In the genomic region with DNA sequence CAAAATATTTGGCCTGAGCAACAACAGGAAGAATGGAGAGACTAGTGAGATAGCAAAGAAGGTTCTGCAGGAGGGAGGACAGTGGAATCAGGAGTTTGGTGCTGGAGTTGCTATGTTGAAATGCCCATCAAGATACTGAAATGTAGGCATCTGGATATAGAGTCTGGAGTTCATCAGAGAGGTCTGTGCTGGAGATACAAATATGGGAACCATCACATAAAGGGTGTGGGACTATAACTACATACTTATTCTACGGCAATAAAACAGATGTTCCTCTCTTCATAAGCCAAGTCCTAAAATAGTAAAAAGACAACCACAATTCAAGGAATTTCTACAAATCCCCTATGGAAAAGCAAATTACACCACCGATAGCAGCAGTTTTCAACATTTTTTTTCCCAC, we compare ENCODE assay signal across 8 cellular contexts. TPM values are rescaled to one million over a fixed set of nuclear protein-coding genes. Genes with fewer than 3 reads are reported as not detected.
DNase-seq lines count a peak whose midpoint lies in the region; ATAC-seq and TF ChIP-seq lines count a peak whose summit lies in the region.

No MANE protein-coding gene starts in this region.

- peak overlapping the region; percentile 66 to 100 (median 90) for H3K4me3 Mint-ChIP-seq in CD8-positive, alpha-beta memory T cell
- peak overlapping the region; percentile 87 to 89 (median 88) for H3K4me3 Mint-ChIP-seq in nephron

- ATAC-seq in GM21528 (IDR thresholded peaks at IDR 0.05; ENCODE audit: low FRiP score, unreplicated experiment), result no peak

- peaks cover 56 to 75% (median 71%) of the 10 kb centered on the region in 3 donors for H3K4me1 Mint-ChIP-seq in CD8-positive, alpha-beta memory T cell
- peaks cover 26% of the 10 kb centered on the region for H3K4me1 Mint-ChIP-seq in nephron

- H3K4me1 ChIP-seq in CD8-positive, alpha-beta memory T cell (ENCODE audit: insufficient read depth, low read length), result peaks cover 23% of the 10 kb centered on the region
- H3K4me1 ChIP-seq in Karpas-422 (ENCODE audit: low read length), result peaks cover 46% of the 10 kb centered on the region

- H3K9me3 ChIP-seq in CD8-positive, alpha-beta memory T cell (ENCODE audit: low read length), result no peaks in the 10 kb centered on the region
- no peaks in the 10 kb centered on the region for H3K9me3 ChIP-seq in Karpas-422 (ENCODE audit: low read length)

- no peak for DNase-seq in CD8-positive, alpha-beta memory T cell
- no peak for DNase-seq in Karpas-422
- no peak for DNase-seq in coronary artery (ENCODE audit: low spot score)
- DNase-seq in NCI-H748 (lab: John Stamatoyannopoulos, UW; ENCODE audit: unreplicated experiment), result no peak
- DNase-seq in medulla oblongata (ENCODE audit: extremely low spot score), result no peak
- DNase-seq in NCI-H1694 treated with DMSO at 0.1 percent for 48 hours (lab: John Stamatoyannopoulos, UW), result no peak

- H3K79me2 ChIP-seq in Karpas-422 (ENCODE audit: low read length), result peaks cover 64% of the 10 kb centered on the region

- TF ChIP-seq CTCF in coronary artery (IDR thresholded peaks at IDR 0.05) (no peak), nephron (IDR thresholded peaks at IDR 0.05; ENCODE audit: unreplicated experiment in 3 of 3) (no peak)

- peaks cover 0 to 23% (median 0%) of the 10 kb centered on the region in 3 donors for H3K36me3 Mint-ChIP-seq in CD8-positive, alpha-beta memory T cell
- no peaks in the 10 kb centered on the region for H3K36me3 Mint-ChIP-seq in nephron (ENCODE audit: low read depth)

- no peaks in the 10 kb centered on the region for H3K27me3 Mint-ChIP-seq in CD8-positive, alpha-beta memory T cell
- no peaks in the 10 kb centered on the region for H3K27me3 Mint-ChIP-seq in nephron (ENCODE audit: low read depth)

- POLR2A ChIA-PET in CD8-positive, alpha-beta memory T cell (lab: Charles Lee), result no interaction called here

- H3K36me3 ChIP-seq in CD8-positive, alpha-beta memory T cell (ENCODE audit: insufficient read depth, low read length), result no peaks in the 10 kb centered on the region
- H3K36me3 ChIP-seq in Karpas-422 (ENCODE audit: insufficient read depth, low read length), result no peaks in the 10 kb centered on the region; the same call in 1 of the 2 replicates

- H4K20me1 ChIP-seq in Karpas-422 (ENCODE audit: insufficient read depth, low read depth, low read length), result peaks cover 6% of the 10 kb centered on the region; the same call in 1 of the 2 replicates

- peak overlapping the region; percentile 65 to 100 (median 92) for H3K27ac Mint-ChIP-seq in CD8-positive, alpha-beta memory T cell
- peak overlapping the region; percentile 28 to 73 (median 66) for H3K27ac Mint-ChIP-seq in nephron

- H3K9ac ChIP-seq in Karpas-422 (ENCODE audit: low read length), result peak overlapping the region; percentile 87

- no peaks in the 10 kb centered on the region for H3K9me2 ChIP-seq in Karpas-422 (replicated peaks; ENCODE audit: insufficient read depth, low read length)

- CTCF ChIA-PET in CD8-positive, alpha-beta memory T cell (lab: Charles Lee), result no interaction called here

- peak overlapping the region; percentile 93 for H3K4me2 ChIP-seq in Karpas-422 (ENCODE audit: low read depth, low read length, poor library complexity, severe bottlenecking)

- no peak overlapping the region for H3K27ac ChIP-seq in CD8-positive, alpha-beta memory T cell (ENCODE audit: low read depth, low read length)
- H3K27ac ChIP-seq in Karpas-422 (ENCODE audit: low read length) (no peak overlapping the region), coronary artery (no peak overlapping the region)

- peak overlapping the region; percentile 20 for H3K4me3 ChIP-seq in CD8-positive, alpha-beta memory T cell (ENCODE audit: low read length)
- H3K4me3 ChIP-seq in Karpas-422 (ENCODE audit: low read length) (peak overlapping the region; percentile 94), coronary artery (peak overlapping the region; percentile 80)

- no peaks in the 10 kb centered on the region for H3K27me3 ChIP-seq in CD8-positive, alpha-beta memory T cell (ENCODE audit: insufficient read depth, low read length, poor library complexity, severe bottlenecking)
- H3K27me3 ChIP-seq in Karpas-422 (ENCODE audit: low read length), result no peaks in the 10 kb centered on the region

- no peaks in the 10 kb centered on the region for H3K9me3 Mint-ChIP-seq in CD8-positive, alpha-beta memory T cell
- no peaks in the 10 kb centered on the region for H3K9me3 Mint-ChIP-seq in nephron

- no peak overlapping the region for H2AFZ ChIP-seq in Karpas-422 (ENCODE audit: low read length)

RNA-seq across cellular contexts. Expression of gene MED14, which starts 1.7 kb away (rescaled TPM):
- 10 to 100 TPM; 39.6 to 42.1 TPM for total RNA-seq in CD8-positive, alpha-beta memory T cell
- 8.5 TPM for polyA plus RNA-seq in CD8-positive, alpha-beta memory T cell
- 37.9 and 77.9 TPM in 2 replicates for total RNA-seq in Karpas-422 (2014; rRNA removed; shearing (Covaris generic); ENCODE audit: low replicate concordance)

Comparison
In these comparisons a context has a peak if more than half of its experiments do, and no peak if none do; other contexts are left out.
1. H3K4me3 ChIP-seq: peak in every context shown above with its lines; median percentile 94 in Karpas-422; 80 in coronary artery; 20 in CD8-positive, alpha-beta memory T cell.